22 cellular contexts compared by ENCODE assay signal in genomic region chr3:84738101-84738500, GRCh38.
A peak's percentile ranks its signal among the peaks of the same experiment; 100 is the strongest.
DNase-seq lines count a peak whose midpoint lies in the region; ATAC-seq, FAIRE-seq and TF ChIP-seq lines count a peak whose summit lies in the region.
"Had no signal": no experiment of that assay in that cellular context is flagged by ENCODE, and none has a peak within 500 bp of the region (broad histone marks: within the 10 kb centered on the region; RNA-seq: fewer than 3 reads in every experiment).

No MANE protein-coding gene starts in this region.

- no peak overlapping the region for H3K27ac Mint-ChIP-seq in osteocyte (ENCODE audit: unreplicated experiment)
- H3K27ac Mint-ChIP-seq: B cell; CD4-positive, alpha-beta memory T cell had no signal

- H2BK20ac ChIP-seq in H1 (ENCODE audit: low read length) = no peak overlapping the region

- H3K23ac ChIP-seq in H1 (ENCODE audit: insufficient read length) = no peak overlapping the region

- H3K27me3 ChIP-seq in BLaER1 (no peaks in the 10 kb centered on the region), H1 (replicated peaks in 1 of 4; ENCODE audit: control insufficient read depth in 3 of 4, extremely low read depth in 1 of 4, insufficient read depth in 3 of 4, low read length in 3 of 4) (no peaks in the 10 kb centered on the region)

- H3K4ac ChIP-seq in H1 (replicated peaks; ENCODE audit: insufficient read length, low read depth, low read length) = no peak overlapping the region

- TF ChIP-seq CTCF in H1 (IDR thresholded peaks at IDR 0.05; ENCODE audit: control extremely low read depth in 1 of 3, insufficient read depth in 1 of 3, low read depth in 1 of 3, low read length in 3 of 3) (no peak), osteocyte (IDR thresholded peaks at IDR 0.05) (no peak)

- no peak overlapping the region for H4K91ac ChIP-seq in H1 (replicated peaks; ENCODE audit: insufficient read length, low read length)

- H3K9me3 ChIP-seq in BLaER1 (no peaks in the 10 kb centered on the region; the same call in 1 of the 2 replicates), H1 (ENCODE audit: insufficient read depth in 2 of 2, low read depth in 1 of 2, low read length in 1 of 2) (no peaks in the 10 kb centered on the region)

- H4K8ac ChIP-seq in H1 (ENCODE audit: extremely low read depth, insufficient read depth, low read length) = no peak overlapping the region

- peaks cover 2% of the 10 kb centered on the region for H3K27me3 Mint-ChIP-seq in osteocyte (ENCODE audit: unreplicated experiment)
- H3K27me3 Mint-ChIP-seq: B cell; CD4-positive, alpha-beta memory T cell had no signal

- no peak overlapping the region for H3K9ac ChIP-seq in BLaER1
- no peak overlapping the region for H3K9ac ChIP-seq in H1 (replicated peaks in 1 of 4; ENCODE audit: extremely low read depth in 1 of 4, low read depth in 3 of 4, low read length in 3 of 4)
- H3K9ac ChIP-seq: GM23248 had no signal

- H3K23me2 ChIP-seq in H1 (ENCODE audit: low read depth, low read length) = no peaks in the 10 kb centered on the region

- 73% methylated on average over 1 of the region's 1 CpG; no CpG with 5 or more reads in 1 of the 2 experiments for WGBS in H1 (ENCODE audit: extremely low coverage in 1 of 2, insufficient coverage in 1 of 2, insufficient read length in 1 of 2, insufficient replicate concordance in 2 of 2, low coverage in 1 of 2, low lambda C conversion rate in 2 of 2, missing lambda C conversion rate in 1 of 2), 2 experiments

- H3K36me3 ChIP-seq in BLaER1 (no peaks in the 10 kb centered on the region), H1 (ENCODE audit: control insufficient read depth in 2 of 4, insufficient read depth in 4 of 4, low read length in 3 of 4) (no peaks in the 10 kb centered on the region)

- DNase-seq in DMS 273 (lab: John Stamatoyannopoulos, UW; ENCODE audit: unreplicated experiment) = peak; percentile 45
- DNase-seq in NCI-H69 (lab: John Stamatoyannopoulos, UW) = peak; percentile 94
- no peak for DNase-seq in H1 (ENCODE audit: low read depth in 1 of 2, low spot score in 2 of 2)
- no peak for DNase-seq in osteocyte (ENCODE audit: extremely low spot score, unreplicated experiment)
- DNase-seq in hypothalamus (lab: John Stamatoyannopoulos, UW) = no peak
- DNase-seq: CD4-positive, alpha-beta memory T cell; DMS79 treated with DMSO at 0.1 percent for 48 hours; GM23248; NCI-H1436; NCI-H2081 treated with DMSO at 0.1 percent for 48 hours; NCI-H2227 treated with DMSO at 0.1 percent for 48 hours; NCI-H526 treated with DMSO at 0.1 percent for 48 hours; T-helper 1 cell; T1000 had no signal

- H2BK12ac ChIP-seq in H1 (ENCODE audit: low read depth, low read length) = no peak overlapping the region

- peak overlapping the region; percentile 33 for H3K4me2 ChIP-seq in BLaER1
- no peak overlapping the region for H3K4me2 ChIP-seq in H1 (ENCODE audit: insufficient read depth in 1 of 2, low read depth in 2 of 2, low read length in 2 of 2)

- no peak for ATAC-seq in HG03045 (IDR thresholded peaks at IDR 0.05; ENCODE audit: unreplicated experiment)
- ATAC-seq: HCT116, Panc1, Right ventricle myocardium inferior had no signal

- H2BK15ac ChIP-seq in H1 (ENCODE audit: low read length) = no peak overlapping the region

- H3K9me3 Mint-ChIP-seq in osteocyte (ENCODE audit: unreplicated experiment) = no peaks in the 10 kb centered on the region

- H3K36me3 Mint-ChIP-seq in osteocyte (ENCODE audit: unreplicated experiment) = no peaks in the 10 kb centered on the region
- H3K36me3 Mint-ChIP-seq: CD4-positive, alpha-beta memory T cell had no signal

- CTCF ChIA-PET in H1 (lab: Charles Lee; ENCODE audit: partially characterized antibody) = no interaction called here

- no peak overlapping the region for H2BK5ac ChIP-seq in H1 (ENCODE audit: low read depth, low read length)

- peaks cover 13% of the 10 kb centered on the region for H3K4me1 ChIP-seq in BLaER1
- no peaks in the 10 kb centered on the region for H3K4me1 ChIP-seq in H1 (replicated peaks in 1 of 4; ENCODE audit: control insufficient read depth in 3 of 4, insufficient read depth in 4 of 4, low read length in 3 of 4)

- no peak overlapping the region for H3K56ac ChIP-seq in H1 (replicated peaks; ENCODE audit: insufficient read length, low read depth, low read length)

- no peak overlapping the region for H2BK120ac ChIP-seq in H1 (replicated peaks; ENCODE audit: low read depth, low read length)

- H3K4me1 Mint-ChIP-seq in osteocyte (ENCODE audit: unreplicated experiment) = no peaks in the 10 kb centered on the region
- H3K4me1 Mint-ChIP-seq: CD4-positive, alpha-beta memory T cell had no signal

- H4K20me1 ChIP-seq in BLaER1 (no peaks in the 10 kb centered on the region), H1 (replicated peaks in 1 of 2; ENCODE audit: control insufficient read depth in 1 of 2, insufficient read depth in 2 of 2, low read length in 2 of 2) (no peaks in the 10 kb centered on the region)

- H3K4me3 Mint-ChIP-seq in osteocyte (ENCODE audit: unreplicated experiment) = no peak overlapping the region
- H3K4me3 Mint-ChIP-seq: B cell; CD4-positive, alpha-beta memory T cell had no signal

- no peak overlapping the region for H3K18ac ChIP-seq in H1 (ENCODE audit: extremely low read depth, low read length)

- H3K4me3 ChIP-seq in BLaER1 (no peak overlapping the region), H1 (ENCODE audit: extremely low read depth in 1 of 4, insufficient read depth in 2 of 4, low read depth in 3 of 4, low read length in 4 of 4) (no peak overlapping the region)
- H3K4me3 ChIP-seq: GM23248 had no signal

- H3K27ac ChIP-seq in BLaER1 (peak overlapping the region; percentile 43; the same call in 1 of the 2 replicates), H1 (ENCODE audit: low read depth, low read length) (no peak overlapping the region)
- H3K27ac ChIP-seq: GM23248 had no signal

- no peak for FAIRE-seq in H1 (lab: Jason Lieb, UNC)
- FAIRE-seq: GM12891, GM18507 had no signal

- no peaks in the 10 kb centered on the region for H3K79me1 ChIP-seq in H1 (ENCODE audit: low read depth, low read length)

- TF ChIP-seq RAD21 in H1 (IDR thresholded peaks at IDR 0.05 in 1 of 2, conservative IDR thresholded peaks at IDR 0.05 in 1 of 2; ENCODE audit: low read depth in 2 of 2, low read length in 2 of 2) = no peak

- peak overlapping the region; percentile 49 for H2AFZ ChIP-seq in H1 (ENCODE audit: low read length)
- H2AFZ ChIP-seq: GM23248 had no signal

- H3K14ac ChIP-seq in H1 (ENCODE audit: insufficient read length) = no peak overlapping the region

- POLR2A ChIA-PET in H1 (lab: Charles Lee; ENCODE audit: partially characterized antibody) = no interaction called here

- no peak overlapping the region for H2AK5ac ChIP-seq in H1 (ENCODE audit: low read depth, low read length)

- H4K5ac ChIP-seq in H1 (ENCODE audit: insufficient read length, low read depth, low read length) = no peak overlapping the region

- no peaks in the 10 kb centered on the region for H3K79me2 ChIP-seq in H1 (ENCODE audit: control insufficient read depth in 1 of 2, insufficient read depth in 2 of 2, low read length in 2 of 2)

- no peak for TF ChIP-seq EP300 in H1 (IDR thresholded peaks at IDR 0.05; ENCODE audit: borderline replicate concordance in 1 of 2, low read depth in 2 of 2, low read length in 2 of 2)

- TF ChIP-seq POLR2A in H1 (IDR thresholded peaks at IDR 0.05; ENCODE audit: control extremely low read depth in 1 of 2, low read depth in 2 of 2, low read length in 2 of 2) = no peak

TF ChIP-seq in H1, 55 proteins besides CTCF, POLR2A, EP300 and RAD21:
- TF ChIP-seq JUN (IDR thresholded peaks at IDR 0.05; ENCODE audit: low read depth, low read length) (no peak), SP4 (IDR thresholded peaks at IDR 0.05; ENCODE audit: low read length) (no peak), TAF7 (optimal IDR thresholded peaks at IDR 0.05; ENCODE audit: borderline replicate concordance, low read depth, low read length) (no peak), ASH2L (IDR thresholded peaks at IDR 0.05; ENCODE audit: low read length) (no peak), SP1 (IDR thresholded peaks at IDR 0.05; ENCODE audit: low read depth, low read length) (no peak), RFX5 (IDR thresholded peaks at IDR 0.05; ENCODE audit: borderline replicate concordance, low read depth, low read length) (no peak), FOSL1 (IDR thresholded peaks at IDR 0.05; ENCODE audit: insufficient read depth, low read depth, low read length) (no peak), SUZ12 (IDR thresholded peaks at IDR 0.05; ENCODE audit: low read length) (no peak), SRF (IDR thresholded peaks at IDR 0.05; ENCODE audit: low read depth, low read length) (no peak), POLR2AphosphoS5 (IDR thresholded peaks at IDR 0.05; ENCODE audit: low read depth, low read length) (no peak), BCL11A (IDR thresholded peaks at IDR 0.05; ENCODE audit: low read depth in 2 of 2, low read length in 2 of 2) (no peak), SP2 (IDR thresholded peaks at IDR 0.05; ENCODE audit: low read length) (no peak), CHD2 (IDR thresholded peaks at IDR 0.05; ENCODE audit: low read length) (no peak)

Comparison
In these comparisons a context has a peak if more than half of its experiments do, and no peak if none do; other contexts are left out.
1. DNase-seq: peak in DMS 273 (single experiment) and NCI-H69 (single experiment); none in H1 (0 of 2), osteocyte (single experiment) and hypothalamus (0 of 51).